In the genomic region with DNA sequence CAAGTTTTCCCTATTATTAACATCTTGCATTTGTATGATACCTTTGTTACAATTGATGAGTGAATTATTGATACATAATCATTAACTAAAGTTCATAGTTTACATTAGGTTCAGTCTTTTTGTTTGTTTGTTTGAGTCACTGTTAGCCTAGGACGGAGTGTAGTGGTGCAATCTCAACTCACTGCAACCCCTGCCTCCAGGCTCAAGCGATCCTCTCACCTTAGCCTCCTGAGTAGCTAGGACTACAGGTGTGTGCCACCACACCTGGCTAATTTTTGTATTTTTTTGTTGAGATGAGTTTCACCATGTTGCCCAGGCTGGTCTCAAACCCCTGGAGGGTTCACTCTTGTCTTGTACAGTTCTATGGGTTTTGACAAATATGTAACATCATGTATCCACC, we compare ENCODE assay signal across 28 cellular contexts.
"Had no signal": no experiment of that assay in that cellular context is flagged by ENCODE, and none has a peak within 500 bp of the region (broad histone marks: within the 10 kb centered on the region; RNA-seq: fewer than 3 reads in every experiment).

No MANE protein-coding gene starts in this region.

- ATAC-seq: effector memory CD8-positive, alpha-beta T cell; esophagus mucosa; foreskin keratinocyte; gastrocnemius medialis; gastroesophageal sphincter; heart left ventricle; heart right ventricle had no signal

- H3K9me3 ChIP-seq: colonic mucosa, esophagus muscularis mucosa, esophagus squamous epithelium, gastrocnemius medialis, gastroesophageal sphincter, heart left ventricle, heart right ventricle had no signal

- H3K4me1 ChIP-seq: colonic mucosa, esophagus muscularis mucosa, esophagus squamous epithelium, gastrocnemius medialis, gastroesophageal sphincter, heart left ventricle, heart right ventricle had no signal

- H3K27me3 ChIP-seq: colonic mucosa, dorsolateral prefrontal cortex, esophagus muscularis mucosa, esophagus squamous epithelium, foreskin keratinocyte, gastrocnemius medialis, gastroesophageal sphincter, heart left ventricle, heart right ventricle had no signal

- H3K36me3 ChIP-seq: colonic mucosa had no signal

- H3K4me3 ChIP-seq: colonic mucosa, coronary artery, dorsolateral prefrontal cortex, esophagus muscularis mucosa, esophagus squamous epithelium, gastrocnemius medialis, gastroesophageal sphincter, heart left ventricle, heart right ventricle had no signal

- H3K27ac ChIP-seq: colonic mucosa, coronary artery, dorsolateral prefrontal cortex, epithelial cell of prostate, esophagus muscularis mucosa, esophagus squamous epithelium, foreskin keratinocyte, gastrocnemius medialis, gastroesophageal sphincter, heart left ventricle, heart right ventricle had no signal

- FAIRE-seq: colon, endometrium, endothelial cell of umbilical vein, frontal cortex had no signal

- DNase-seq: colonic mucosa; cortex of kidney; dermis blood vessel endothelial cell; dorsolateral prefrontal cortex; effector CD4-positive, alpha-beta T cell; effector CD8-positive, alpha-beta T cell; effector memory CD4-positive, alpha-beta T cell; effector memory CD8-positive, alpha-beta T cell; endodermal cell; erythroblast; esophagus squamous epithelium; foreskin fibroblast; foreskin keratinocyte; foreskin melanocyte; gastrocnemius medialis; glutamatergic neuron; head of caudate nucleus; heart left ventricle; heart right ventricle had no signal
